ENCODE assay signal across 15 cellular contexts in genomic region chr6:170037541-170038250, GRCh38.
A peak's percentile ranks its signal among the peaks of the same experiment; 100 is the strongest.
DNase-seq lines count a peak whose midpoint lies in the region; ATAC-seq and TF ChIP-seq lines count a peak whose summit lies in the region.
"Had no signal": no experiment of that assay in that cellular context is flagged by ENCODE, and none has a peak within 500 bp of the region (broad histone marks: within the 10 kb centered on the region; RNA-seq: fewer than 3 reads in every experiment).

No MANE protein-coding gene starts in this region.

- ATAC-seq in lower lobe of right lung (peak in 1 of 2 donors; percentile 39), upper lobe of left lung (ENCODE audit: low FRiP score in 2 of 2) (no peak), HG02571 (IDR thresholded peaks at IDR 0.05; ENCODE audit: unreplicated experiment) (no peak)
- ATAC-seq: T-cell had no signal

- H3K4me3 ChIP-seq in duodenal mucosa (ENCODE audit: low read depth in 1 of 2, low read length in 2 of 2), result no peak overlapping the region
- H3K4me3 ChIP-seq in lower lobe of right lung, result no peak overlapping the region
- no peak overlapping the region for H3K4me3 ChIP-seq in upper lobe of left lung
- H3K4me3 ChIP-seq: esophagus muscularis mucosa, PC-9, thyroid gland had no signal

- peak overlapping the region; percentile 35 for H3K27ac ChIP-seq in duodenal mucosa (ENCODE audit: low read depth, low read length)
- H3K27ac ChIP-seq in lower lobe of right lung, result no peak overlapping the region
- H3K27ac ChIP-seq in upper lobe of left lung, result no peak overlapping the region
- H3K27ac ChIP-seq: parathyroid adenoma, PC-9, thyroid gland had no signal

- no peak for TF ChIP-seq POLR2A in upper lobe of left lung (IDR thresholded peaks at IDR 0.05)

- DNase-seq in NCI-H1436 treated with DMSO at 0.1 percent for 48 hours (lab: John Stamatoyannopoulos, UW) (peak; percentile 18), lower lobe of right lung (peak; percentile 37), upper lobe of left lung (peak; percentile 19 to 30), NCI-H446 (lab: John Stamatoyannopoulos, UW) (no peak), AML-193 (lab: John Stamatoyannopoulos, UW) (no peak)
- DNase-seq: activated CD4-positive, alpha-beta T cell treated with anti-CD3 and anti-CD28 coated beads for 1 hour; CD4-positive, CD25-positive, alpha-beta regulatory T cell; NCI-H1105; PC-9; T-cell; thyroid gland had no signal

- H3K9me3 ChIP-seq in duodenal mucosa (ENCODE audit: control insufficient read depth in 1 of 2, low read length in 2 of 2) (no peaks in the 10 kb centered on the region), lower lobe of right lung (peaks cover 4% of the 10 kb centered on the region), upper lobe of left lung (peaks cover 0 to 3% (median 0%) of the 10 kb centered on the region in 4 donors)
- H3K9me3 ChIP-seq: thyroid gland had no signal

- H3K9ac ChIP-seq in duodenal mucosa (ENCODE audit: low read depth in 1 of 2, low read length in 2 of 2), result no peak overlapping the region
- H3K9ac ChIP-seq: parathyroid adenoma had no signal

- H3K36me3 ChIP-seq in duodenal mucosa (ENCODE audit: control insufficient read depth in 1 of 2, insufficient read depth in 2 of 2, low read length in 2 of 2) (no peaks in the 10 kb centered on the region), lower lobe of right lung (no peaks in the 10 kb centered on the region), upper lobe of left lung (no peaks in the 10 kb centered on the region)
- H3K36me3 ChIP-seq: esophagus muscularis mucosa, thyroid gland had no signal

- TF ChIP-seq CTCF in lower lobe of right lung (IDR thresholded peaks at IDR 0.05), result no peak
- TF ChIP-seq CTCF in upper lobe of left lung (IDR thresholded peaks at IDR 0.05), result no peak

- peaks cover 0 to 4% of the 10 kb centered on the region in 2 donors for H3K4me1 ChIP-seq in duodenal mucosa (ENCODE audit: control insufficient read depth in 1 of 2, insufficient read depth in 2 of 2, low read length in 2 of 2)
- no peaks in the 10 kb centered on the region for H3K4me1 ChIP-seq in lower lobe of right lung
- H3K4me1 ChIP-seq in upper lobe of left lung, result peaks cover 0 to 3% (median 0%) of the 10 kb centered on the region in 4 donors
- H3K4me1 ChIP-seq: parathyroid adenoma, thyroid gland had no signal

- intact Hi-C loops in lower lobe of right lung (cut with DNase I), result no loop called here

- TF ChIP-seq EP300 in upper lobe of left lung (IDR thresholded peaks at IDR 0.05), result no peak

- H3K27me3 ChIP-seq in duodenal mucosa (ENCODE audit: control insufficient read depth in 1 of 2, insufficient read depth in 2 of 2, low read length in 2 of 2) (no peaks in the 10 kb centered on the region), lower lobe of right lung (ENCODE audit: low read depth) (no peaks in the 10 kb centered on the region), upper lobe of left lung (no peaks in the 10 kb centered on the region)
- H3K27me3 ChIP-seq: esophagus muscularis mucosa, thyroid gland had no signal

- 83 to 89% methylated on average over 11 to 15 of the region's 15 CpGs for WGBS in upper lobe of left lung, 2 donors

Comparison
In these comparisons a context has a peak if more than half of its experiments do, and no peak if none do; other contexts are left out.
1. DNase-seq: peak in NCI-H1436 treated with DMSO at 0.1 percent for 48 hours (single experiment), lower lobe of right lung (single experiment) and upper lobe of left lung (2 of 2); none in NCI-H446 (0 of 2) and AML-193 (0 of 2).